ENCODE assay signal across 30 cellular contexts in genomic region chr12:56425940-56426438, GRCh38. TPM values are rescaled to one million over a fixed set of nuclear protein-coding genes. Genes with fewer than 3 reads are reported as not detected.
"Had no signal": no experiment of that assay in that cellular context is flagged by ENCODE, and none has a peak within 500 bp of the region (broad histone marks: within the 10 kb centered on the region; RNA-seq: fewer than 3 reads in every experiment).

No MANE protein-coding gene starts in this region.

- ATAC-seq: Panc1, Right ventricle myocardium inferior, SK-N-SH treated with all-trans-retinoic acid at 6 μM for 48 hours had no signal

- H3K27ac ChIP-seq: PC-9, RWPE1, SJCRH30, SK-N-MC had no signal

- DNase-seq: Kasumi-1, MG63, NCI-H1048, NCI-H1105 treated with DMSO at 0.1 percent for 48 hours, NCI-H1417, NCI-H146, NCI-H1694, NCI-H187, NCI-H1930, NCI-H2029 treated with DMSO at 0.1 percent for 48 hours, NCI-H2081 treated with DMSO at 0.1 percent for 48 hours, NCI-H2171 treated with DMSO at 0.1 percent for 48 hours, NCI-H2227 treated with DMSO at 0.1 percent for 48 hours, NCI-H345, NCI-H446, NCI-H510A treated with DMSO at 0.1 percent for 48 hours, NCI-H524 treated with DMSO at 0.1 percent for 48 hours, NCI-H774, PC-9, SHP77, SIG-M5, SJCRH30 had no signal

- H3K9me3 ChIP-seq: MG63, SJCRH30 had no signal

- H3K27me3 ChIP-seq: MG63, SJCRH30 had no signal

- FAIRE-seq: RCC 7860 had no signal

- H3K4me3 ChIP-seq: MG63, PC-9, SJCRH30, SK-N-MC had no signal

- H3K4me2 ChIP-seq: PC-9 had no signal

- H3K4me1 ChIP-seq: SJCRH30 had no signal

- H2AFZ ChIP-seq: PC-9 had no signal

RNA-seq across cellular contexts. Expression of gene MIP, which starts 28.5 kb away (rescaled TPM):
- total RNA-seq: NCI-H460, PC-9, Right ventricle myocardium inferior, SJCRH30, SK-MEL-5 had no signal
